Comparison of ENCODE assay signal across 1 cellular context in the genomic region with DNA sequence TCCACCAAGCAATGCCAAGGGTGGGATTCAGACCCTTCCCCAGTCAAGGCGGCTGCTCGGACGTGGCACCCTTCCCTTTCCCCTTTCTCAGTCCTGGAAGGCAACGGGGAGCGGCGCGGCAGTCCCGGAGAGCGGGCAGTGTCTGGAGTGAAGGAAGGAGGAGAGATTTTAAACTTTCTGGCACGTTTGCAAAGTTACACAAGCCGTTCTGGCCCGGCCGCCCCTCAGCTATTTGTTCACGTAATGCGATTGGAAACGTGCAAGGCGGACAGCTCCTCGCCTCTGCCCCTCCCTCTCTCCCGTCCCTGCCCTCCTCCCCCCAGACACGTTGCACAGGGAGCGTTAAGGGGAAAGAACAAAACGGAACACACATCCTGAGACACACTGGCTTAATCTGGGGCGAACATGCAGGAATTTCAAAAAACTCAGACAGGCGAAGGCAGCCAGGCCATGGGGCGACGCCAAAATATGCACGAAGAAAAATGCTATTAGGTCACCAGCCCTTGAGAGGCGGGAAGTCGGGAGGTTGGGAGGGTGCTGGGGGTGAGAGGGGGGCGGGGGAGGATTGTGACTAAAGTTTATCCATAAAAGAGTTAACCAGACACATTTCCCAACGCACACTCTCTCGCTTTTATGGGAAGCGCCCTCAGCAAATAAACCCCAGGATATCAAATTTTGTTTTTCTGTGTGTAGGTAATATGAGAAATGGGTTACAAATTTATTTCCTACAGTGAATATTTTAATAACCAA.
TF ChIP-seq lines count a peak whose summit lies in the region.

A gene with protein sequence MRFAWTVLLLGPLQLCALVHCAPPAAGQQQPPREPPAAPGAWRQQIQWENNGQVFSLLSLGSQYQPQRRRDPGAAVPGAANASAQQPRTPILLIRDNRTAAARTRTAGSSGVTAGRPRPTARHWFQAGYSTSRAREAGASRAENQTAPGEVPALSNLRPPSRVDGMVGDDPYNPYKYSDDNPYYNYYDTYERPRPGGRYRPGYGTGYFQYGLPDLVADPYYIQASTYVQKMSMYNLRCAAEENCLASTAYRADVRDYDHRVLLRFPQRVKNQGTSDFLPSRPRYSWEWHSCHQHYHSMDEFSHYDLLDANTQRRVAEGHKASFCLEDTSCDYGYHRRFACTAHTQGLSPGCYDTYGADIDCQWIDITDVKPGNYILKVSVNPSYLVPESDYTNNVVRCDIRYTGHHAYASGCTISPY (minus strand): TSS at position 144 of the 750 bp plus-strand sequence. CDS start 274 bp downstream, outside the sequence.

TF ChIP-seq in H1, 55 proteins besides CTCF, POLR2A, EP300 and RAD21 (continues in another document):
- TF ChIP-seq TCF12 (IDR thresholded peaks at IDR 0.05; ENCODE audit: low read depth, low read length) (no peak), SP2 (IDR thresholded peaks at IDR 0.05; ENCODE audit: low read length) (no peak), SP4 (IDR thresholded peaks at IDR 0.05; ENCODE audit: low read length) (no peak), POU5F1 (IDR thresholded peaks at IDR 0.05; ENCODE audit: low read depth, low read length) (no peak), TAF1 (IDR thresholded peaks at IDR 0.05; ENCODE audit: low read depth, low read length) (no peak), CBX5 (IDR thresholded peaks at IDR 0.05; ENCODE audit: low read depth, low read length) (no peak), FOSL1 (IDR thresholded peaks at IDR 0.05; ENCODE audit: insufficient read depth, low read depth, low read length) (no peak), KDM1A (IDR thresholded peaks at IDR 0.05; ENCODE audit: borderline replicate concordance, low read length) (no peak), HDAC2 (IDR thresholded peaks at IDR 0.05; ENCODE audit: borderline replicate concordance in 1 of 2, low read depth in 2 of 2, low read length in 2 of 2) (0 out of 4 replicates have a peak, but pooled peaks of 1 of the 2 experiments have one; percentile 26), YY1 (IDR thresholded peaks at IDR 0.05; ENCODE audit: low read depth, low read length) (no peak), CEBPB (IDR thresholded peaks at IDR 0.05; ENCODE audit: low read depth, low read length) (no peak), SAP30 (IDR thresholded peaks at IDR 0.05; ENCODE audit: insufficient read depth, insufficient replicate concordance, low read length) (no peak), PHF8 (conservative IDR thresholded peaks at IDR 0.05; ENCODE audit: low read depth, low read length) (no peak), CTBP2 (IDR thresholded peaks at IDR 0.05; ENCODE audit: borderline replicate concordance, insufficient read depth, insufficient read length, low read length) (no peak), KDM4A (IDR thresholded peaks at IDR 0.05; ENCODE audit: low read depth, low read length, severe bottlenecking) (peak; percentile 1), CBX8 (IDR thresholded peaks at IDR 0.05; ENCODE audit: borderline replicate concordance, low read depth, low read length) (no peak), EZH2 (IDR thresholded peaks at IDR 0.05; ENCODE audit: low read depth, low read length, severe bottlenecking) (no peak), GABPA (IDR thresholded peaks at IDR 0.05; ENCODE audit: borderline replicate concordance, insufficient read depth, low read length) (no peak), POLR2AphosphoS5 (IDR thresholded peaks at IDR 0.05; ENCODE audit: low read depth, low read length) (no peak), BRCA1 (IDR thresholded peaks at IDR 0.05; ENCODE audit: low read depth, low read length) (no peak), GTF2F1 (IDR thresholded peaks at IDR 0.05; ENCODE audit: borderline replicate concordance, low read depth, low read length) (no peak), CHD2 (IDR thresholded peaks at IDR 0.05; ENCODE audit: low read length) (no peak), SRF (IDR thresholded peaks at IDR 0.05; ENCODE audit: low read depth, low read length) (no peak), SP1 (IDR thresholded peaks at IDR 0.05; ENCODE audit: low read depth, low read length) (no peak), CHD1 (IDR thresholded peaks at IDR 0.05; ENCODE audit: low read depth, low read length) (no peak), RXRA (IDR thresholded peaks at IDR 0.05; ENCODE audit: insufficient read depth, low read depth, low read length) (no peak), NANOG (IDR thresholded peaks at IDR 0.05; ENCODE audit: insufficient read depth, low read depth, low read length, poor library complexity, severe bottlenecking) (no peak), ASH2L (IDR thresholded peaks at IDR 0.05; ENCODE audit: low read length) (peak; percentile 1), EGR1 (IDR thresholded peaks at IDR 0.05; ENCODE audit: borderline replicate concordance, low read depth, low read length) (no peak), SUZ12 (IDR thresholded peaks at IDR 0.05; ENCODE audit: low read length) (0 out of 2 replicates have a peak, but pooled peaks have one; percentile 40), SIX5 (IDR thresholded peaks at IDR 0.05; ENCODE audit: low read depth, low read length) (no peak), SIRT6 (IDR thresholded peaks at IDR 0.05; ENCODE audit: low read length) (no peak), TBP (IDR thresholded peaks at IDR 0.05; ENCODE audit: low read depth, low read length) (no peak), RFX5 (IDR thresholded peaks at IDR 0.05; ENCODE audit: borderline replicate concordance, low read depth, low read length) (no peak), KDM5A (IDR thresholded peaks at IDR 0.05; ENCODE audit: low read length) (no peak), CREB1 (IDR thresholded peaks at IDR 0.05) (no peak; the same call in 1 of the 2 replicates), TAF7 (optimal IDR thresholded peaks at IDR 0.05; ENCODE audit: borderline replicate concordance, low read depth, low read length) (no peak), RNF2 (IDR thresholded peaks at IDR 0.05; ENCODE audit: borderline replicate concordance, low read depth, low read length, missing control alignments, poor library complexity, severe bottlenecking) (no peak), TEAD4 (IDR thresholded peaks at IDR 0.05; ENCODE audit: low read depth, low read length) (peak; percentile 52; the same call in 1 of the 2 replicates), JUND (IDR thresholded peaks at IDR 0.05; ENCODE audit: low read length) (no peak), BACH1 (IDR thresholded peaks at IDR 0.05; ENCODE audit: low read length) (no peak), HDAC6 (IDR thresholded peaks at IDR 0.05; ENCODE audit: low read depth, low read length) (no peak), NRF1 (IDR thresholded peaks at IDR 0.05; ENCODE audit: low read depth, low read length) (no peak), JUN (IDR thresholded peaks at IDR 0.05; ENCODE audit: low read depth, low read length) (no peak), RBBP5 (IDR thresholded peaks at IDR 0.05; ENCODE audit: borderline replicate concordance, low read depth, low read length) (peak; percentile 16; the same call in 1 of the 2 replicates), ZNF274 (IDR thresholded peaks at IDR 0.05; ENCODE audit: borderline replicate concordance, extremely low read depth, low read length) (no peak)
- TF ChIP-seq, protein P1, sequence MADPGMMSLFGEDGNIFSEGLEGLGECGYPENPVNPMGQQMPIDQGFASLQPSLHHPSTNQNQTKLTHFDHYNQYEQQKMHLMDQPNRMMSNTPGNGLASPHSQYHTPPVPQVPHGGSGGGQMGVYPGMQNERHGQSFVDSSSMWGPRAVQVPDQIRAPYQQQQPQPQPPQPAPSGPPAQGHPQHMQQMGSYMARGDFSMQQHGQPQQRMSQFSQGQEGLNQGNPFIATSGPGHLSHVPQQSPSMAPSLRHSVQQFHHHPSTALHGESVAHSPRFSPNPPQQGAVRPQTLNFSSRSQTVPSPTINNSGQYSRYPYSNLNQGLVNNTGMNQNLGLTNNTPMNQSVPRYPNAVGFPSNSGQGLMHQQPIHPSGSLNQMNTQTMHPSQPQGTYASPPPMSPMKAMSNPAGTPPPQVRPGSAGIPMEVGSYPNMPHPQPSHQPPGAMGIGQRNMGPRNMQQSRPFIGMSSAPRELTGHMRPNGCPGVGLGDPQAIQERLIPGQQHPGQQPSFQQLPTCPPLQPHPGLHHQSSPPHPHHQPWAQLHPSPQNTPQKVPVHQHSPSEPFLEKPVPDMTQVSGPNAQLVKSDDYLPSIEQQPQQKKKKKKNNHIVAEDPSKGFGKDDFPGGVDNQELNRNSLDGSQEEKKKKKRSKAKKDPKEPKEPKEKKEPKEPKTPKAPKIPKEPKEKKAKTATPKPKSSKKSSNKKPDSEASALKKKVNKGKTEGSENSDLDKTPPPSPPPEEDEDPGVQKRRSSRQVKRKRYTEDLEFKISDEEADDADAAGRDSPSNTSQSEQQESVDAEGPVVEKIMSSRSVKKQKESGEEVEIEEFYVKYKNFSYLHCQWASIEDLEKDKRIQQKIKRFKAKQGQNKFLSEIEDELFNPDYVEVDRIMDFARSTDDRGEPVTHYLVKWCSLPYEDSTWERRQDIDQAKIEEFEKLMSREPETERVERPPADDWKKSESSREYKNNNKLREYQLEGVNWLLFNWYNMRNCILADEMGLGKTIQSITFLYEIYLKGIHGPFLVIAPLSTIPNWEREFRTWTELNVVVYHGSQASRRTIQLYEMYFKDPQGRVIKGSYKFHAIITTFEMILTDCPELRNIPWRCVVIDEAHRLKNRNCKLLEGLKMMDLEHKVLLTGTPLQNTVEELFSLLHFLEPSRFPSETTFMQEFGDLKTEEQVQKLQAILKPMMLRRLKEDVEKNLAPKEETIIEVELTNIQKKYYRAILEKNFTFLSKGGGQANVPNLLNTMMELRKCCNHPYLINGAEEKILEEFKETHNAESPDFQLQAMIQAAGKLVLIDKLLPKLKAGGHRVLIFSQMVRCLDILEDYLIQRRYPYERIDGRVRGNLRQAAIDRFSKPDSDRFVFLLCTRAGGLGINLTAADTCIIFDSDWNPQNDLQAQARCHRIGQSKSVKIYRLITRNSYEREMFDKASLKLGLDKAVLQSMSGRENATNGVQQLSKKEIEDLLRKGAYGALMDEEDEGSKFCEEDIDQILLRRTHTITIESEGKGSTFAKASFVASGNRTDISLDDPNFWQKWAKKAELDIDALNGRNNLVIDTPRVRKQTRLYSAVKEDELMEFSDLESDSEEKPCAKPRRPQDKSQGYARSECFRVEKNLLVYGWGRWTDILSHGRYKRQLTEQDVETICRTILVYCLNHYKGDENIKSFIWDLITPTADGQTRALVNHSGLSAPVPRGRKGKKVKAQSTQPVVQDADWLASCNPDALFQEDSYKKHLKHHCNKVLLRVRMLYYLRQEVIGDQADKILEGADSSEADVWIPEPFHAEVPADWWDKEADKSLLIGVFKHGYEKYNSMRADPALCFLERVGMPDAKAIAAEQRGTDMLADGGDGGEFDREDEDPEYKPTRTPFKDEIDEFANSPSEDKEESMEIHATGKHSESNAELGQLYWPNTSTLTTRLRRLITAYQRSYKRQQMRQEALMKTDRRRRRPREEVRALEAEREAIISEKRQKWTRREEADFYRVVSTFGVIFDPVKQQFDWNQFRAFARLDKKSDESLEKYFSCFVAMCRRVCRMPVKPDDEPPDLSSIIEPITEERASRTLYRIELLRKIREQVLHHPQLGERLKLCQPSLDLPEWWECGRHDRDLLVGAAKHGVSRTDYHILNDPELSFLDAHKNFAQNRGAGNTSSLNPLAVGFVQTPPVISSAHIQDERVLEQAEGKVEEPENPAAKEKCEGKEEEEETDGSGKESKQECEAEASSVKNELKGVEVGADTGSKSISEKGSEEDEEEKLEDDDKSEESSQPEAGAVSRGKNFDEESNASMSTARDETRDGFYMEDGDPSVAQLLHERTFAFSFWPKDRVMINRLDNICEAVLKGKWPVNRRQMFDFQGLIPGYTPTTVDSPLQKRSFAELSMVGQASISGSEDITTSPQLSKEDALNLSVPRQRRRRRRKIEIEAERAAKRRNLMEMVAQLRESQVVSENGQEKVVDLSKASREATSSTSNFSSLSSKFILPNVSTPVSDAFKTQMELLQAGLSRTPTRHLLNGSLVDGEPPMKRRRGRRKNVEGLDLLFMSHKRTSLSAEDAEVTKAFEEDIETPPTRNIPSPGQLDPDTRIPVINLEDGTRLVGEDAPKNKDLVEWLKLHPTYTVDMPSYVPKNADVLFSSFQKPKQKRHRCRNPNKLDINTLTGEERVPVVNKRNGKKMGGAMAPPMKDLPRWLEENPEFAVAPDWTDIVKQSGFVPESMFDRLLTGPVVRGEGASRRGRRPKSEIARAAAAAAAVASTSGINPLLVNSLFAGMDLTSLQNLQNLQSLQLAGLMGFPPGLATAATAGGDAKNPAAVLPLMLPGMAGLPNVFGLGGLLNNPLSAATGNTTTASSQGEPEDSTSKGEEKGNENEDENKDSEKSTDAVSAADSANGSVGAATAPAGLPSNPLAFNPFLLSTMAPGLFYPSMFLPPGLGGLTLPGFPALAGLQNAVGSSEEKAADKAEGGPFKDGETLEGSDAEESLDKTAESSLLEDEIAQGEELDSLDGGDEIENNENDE (IDR thresholded peaks at IDR 0.05; ENCODE audit: insufficient replicate concordance, low read length): no peak
- TF ChIP-seq, protein P2, sequence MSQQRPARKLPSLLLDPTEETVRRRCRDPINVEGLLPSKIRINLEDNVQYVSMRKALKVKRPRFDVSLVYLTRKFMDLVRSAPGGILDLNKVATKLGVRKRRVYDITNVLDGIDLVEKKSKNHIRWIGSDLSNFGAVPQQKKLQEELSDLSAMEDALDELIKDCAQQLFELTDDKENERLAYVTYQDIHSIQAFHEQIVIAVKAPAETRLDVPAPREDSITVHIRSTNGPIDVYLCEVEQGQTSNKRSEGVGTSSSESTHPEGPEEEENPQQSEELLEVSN (IDR thresholded peaks at IDR 0.05): 0 out of 2 replicates have a peak, but pooled peaks have one; percentile 6
- TF ChIP-seq, protein P3, sequence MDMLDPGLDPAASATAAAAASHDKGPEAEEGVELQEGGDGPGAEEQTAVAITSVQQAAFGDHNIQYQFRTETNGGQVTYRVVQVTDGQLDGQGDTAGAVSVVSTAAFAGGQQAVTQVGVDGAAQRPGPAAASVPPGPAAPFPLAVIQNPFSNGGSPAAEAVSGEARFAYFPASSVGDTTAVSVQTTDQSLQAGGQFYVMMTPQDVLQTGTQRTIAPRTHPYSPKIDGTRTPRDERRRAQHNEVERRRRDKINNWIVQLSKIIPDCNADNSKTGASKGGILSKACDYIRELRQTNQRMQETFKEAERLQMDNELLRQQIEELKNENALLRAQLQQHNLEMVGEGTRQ (IDR thresholded peaks at IDR 0.05; ENCODE audit: low read length): no peak; the same call in 1 of the 2 replicates
- TF ChIP-seq, protein P4, sequence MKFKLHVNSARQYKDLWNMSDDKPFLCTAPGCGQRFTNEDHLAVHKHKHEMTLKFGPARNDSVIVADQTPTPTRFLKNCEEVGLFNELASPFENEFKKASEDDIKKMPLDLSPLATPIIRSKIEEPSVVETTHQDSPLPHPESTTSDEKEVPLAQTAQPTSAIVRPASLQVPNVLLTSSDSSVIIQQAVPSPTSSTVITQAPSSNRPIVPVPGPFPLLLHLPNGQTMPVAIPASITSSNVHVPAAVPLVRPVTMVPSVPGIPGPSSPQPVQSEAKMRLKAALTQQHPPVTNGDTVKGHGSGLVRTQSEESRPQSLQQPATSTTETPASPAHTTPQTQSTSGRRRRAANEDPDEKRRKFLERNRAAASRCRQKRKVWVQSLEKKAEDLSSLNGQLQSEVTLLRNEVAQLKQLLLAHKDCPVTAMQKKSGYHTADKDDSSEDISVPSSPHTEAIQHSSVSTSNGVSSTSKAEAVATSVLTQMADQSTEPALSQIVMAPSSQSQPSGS (IDR thresholded peaks at IDR 0.05; ENCODE audit: low read length): no peak
- TF ChIP-seq, protein P5, sequence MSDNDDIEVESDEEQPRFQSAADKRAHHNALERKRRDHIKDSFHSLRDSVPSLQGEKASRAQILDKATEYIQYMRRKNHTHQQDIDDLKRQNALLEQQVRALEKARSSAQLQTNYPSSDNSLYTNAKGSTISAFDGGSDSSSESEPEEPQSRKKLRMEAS (IDR thresholded peaks at IDR 0.05): peak; percentile 85
- TF ChIP-seq, protein P6, sequence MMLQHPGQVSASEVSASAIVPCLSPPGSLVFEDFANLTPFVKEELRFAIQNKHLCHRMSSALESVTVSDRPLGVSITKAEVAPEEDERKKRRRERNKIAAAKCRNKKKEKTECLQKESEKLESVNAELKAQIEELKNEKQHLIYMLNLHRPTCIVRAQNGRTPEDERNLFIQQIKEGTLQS (IDR thresholded peaks at IDR 0.05; ENCODE audit: insufficient read depth, low read depth, low read length): no peak
